Comparison of ENCODE assay signal across 9 cellular contexts in genomic region chr9:118529210-118529609, GRCh38.
DNase-seq lines count a peak whose midpoint lies in the region; ATAC-seq lines count a peak whose summit lies in the region.
"Had no signal": no experiment of that assay in that cellular context is flagged by ENCODE, and none has a peak within 500 bp of the region (broad histone marks: within the 10 kb centered on the region; RNA-seq: fewer than 3 reads in every experiment).

No MANE protein-coding gene starts in this region.

- no peak overlapping the region for H3K4me3 ChIP-seq in adipocyte (ENCODE audit: low read length)

- H3K4me3 Mint-ChIP-seq in natural killer cell treated with Interleukin-12 subunit alpha and Interleukin-12 subunit beta and Interleukin-15 and Interleukin-18, amount 100 ng/mL, for 72 hours, result no peak overlapping the region
- H3K4me3 Mint-ChIP-seq: activated CD8-positive, alpha-beta memory T cell treated with anti-CD3 and anti-CD28 coated beads, Interleukin-2, amount 10 ng/mL, durations not matched to agents 7 days and 5 days had no signal

- H3K27me3 ChIP-seq in adipocyte (replicated peaks; ENCODE audit: control insufficient read depth, insufficient read depth, low read length), result no peaks in the 10 kb centered on the region

- H3K36me3 Mint-ChIP-seq in natural killer cell treated with Interleukin-12 subunit alpha and Interleukin-12 subunit beta and Interleukin-15 and Interleukin-18, amount 100 ng/mL, for 72 hours, result no peaks in the 10 kb centered on the region
- H3K36me3 Mint-ChIP-seq: activated CD8-positive, alpha-beta memory T cell treated with anti-CD3 and anti-CD28 coated beads, Interleukin-2, amount 10 ng/mL, durations not matched to agents 7 days and 5 days had no signal

- no peaks in the 10 kb centered on the region for H3K4me1 Mint-ChIP-seq in natural killer cell treated with Interleukin-12 subunit alpha and Interleukin-12 subunit beta and Interleukin-15 and Interleukin-18, amount 100 ng/mL, for 72 hours (ENCODE audit: low read depth in 2 of 2)
- H3K4me1 Mint-ChIP-seq: activated CD8-positive, alpha-beta memory T cell treated with anti-CD3 and anti-CD28 coated beads, Interleukin-2, amount 10 ng/mL, durations not matched to agents 7 days and 5 days had no signal

- H3K36me3 ChIP-seq in adipocyte (ENCODE audit: control insufficient read depth, insufficient read depth, low read length, severe bottlenecking), result no peaks in the 10 kb centered on the region

- H3K9me3 ChIP-seq in adipocyte (ENCODE audit: control insufficient read depth, low read length), result no peaks in the 10 kb centered on the region

- H3K27ac Mint-ChIP-seq in natural killer cell treated with Interleukin-12 subunit alpha and Interleukin-12 subunit beta and Interleukin-15 and Interleukin-18, amount 100 ng/mL, for 72 hours, result no peak overlapping the region
- H3K27ac Mint-ChIP-seq: activated CD8-positive, alpha-beta memory T cell treated with anti-CD3 and anti-CD28 coated beads, Interleukin-2, amount 10 ng/mL, durations not matched to agents 7 days and 5 days had no signal

- H3K9ac ChIP-seq in adipocyte (ENCODE audit: low read length), result no peak overlapping the region

- peaks cover 3% of the 10 kb centered on the region for H3K4me1 ChIP-seq in adipocyte (ENCODE audit: control insufficient read depth, insufficient read depth, low read length)

- H3K27me3 Mint-ChIP-seq in natural killer cell treated with Interleukin-12 subunit alpha and Interleukin-12 subunit beta and Interleukin-15 and Interleukin-18, amount 100 ng/mL, for 72 hours, result no peaks in the 10 kb centered on the region
- H3K27me3 Mint-ChIP-seq: activated CD8-positive, alpha-beta memory T cell treated with anti-CD3 and anti-CD28 coated beads, Interleukin-2, amount 10 ng/mL, durations not matched to agents 7 days and 5 days had no signal

- H3K9me3 Mint-ChIP-seq in natural killer cell treated with Interleukin-12 subunit alpha and Interleukin-12 subunit beta and Interleukin-15 and Interleukin-18, amount 100 ng/mL, for 72 hours, result peaks cover 14% of the 10 kb centered on the region

- ATAC-seq in GM18907 (IDR thresholded peaks at IDR 0.05; ENCODE audit: unreplicated experiment) (peak; percentile 75), HG02870 (IDR thresholded peaks at IDR 0.05; ENCODE audit: unreplicated experiment) (peak; percentile 39)
- no peak for ATAC-seq in natural killer cell treated with Interleukin-12 subunit alpha and Interleukin-12 subunit beta and Interleukin-15 and Interleukin-18, amount 100 ng/mL, for 72 hours
- ATAC-seq: activated CD8-positive, alpha-beta memory T cell treated with anti-CD3 and anti-CD28 coated beads, Interleukin-2, amount 10 ng/mL, durations not matched to agents 7 days and 5 days had no signal

- DNase-seq in adipocyte (ENCODE audit: low read depth) (peak; percentile 1), pulmonary artery endothelial cell (ENCODE audit: low read depth, low spot score) (peak; percentile 90), kidney glomerular epithelial cell (lab: John Stamatoyannopoulos, UW) (no peak), NCI-H1694 (lab: John Stamatoyannopoulos, UW) (no peak), SKM-1 treated with dmso at 0.1 percent for 144 hours (lab: John Stamatoyannopoulos, UW; ENCODE audit: unreplicated experiment) (no peak)
- DNase-seq in natural killer cell treated with Interleukin-12 subunit alpha and Interleukin-12 subunit beta and Interleukin-15 and Interleukin-18, amount 100 ng/mL, for 72 hours (ENCODE audit: low spot score), result no peak
- DNase-seq: activated CD8-positive, alpha-beta memory T cell treated with anti-CD3 and anti-CD28 coated beads, Interleukin-2, amount 10 ng/mL, durations not matched to agents 7 days and 5 days had no signal

Comparison
In these comparisons a context has a peak if more than half of its experiments do, and no peak if none do; other contexts are left out.
1. ATAC-seq: peak in GM18907 (single experiment) and HG02870 (single experiment); none in natural killer cell treated with Interleukin-12 subunit alpha and Interleukin-12 subunit beta and Interleukin-15 and Interleukin-18, amount 100 ng/mL, for 72 hours (0 of 2).
2. DNase-seq: peak in adipocyte (single experiment) and pulmonary artery endothelial cell (single experiment); none in natural killer cell treated with Interleukin-12 subunit alpha and Interleukin-12 subunit beta and Interleukin-15 and Interleukin-18, amount 100 ng/mL, for 72 hours (single experiment), kidney glomerular epithelial cell (single experiment), NCI-H1694 (single experiment) and SKM-1 treated with dmso at 0.1 percent for 144 hours (single experiment).